Comparison of ENCODE assay signal across 1 cellular context in genomic region chr2:20196881-20197204, GRCh38.
TF ChIP-seq lines count a peak whose summit lies in the region.

No MANE protein-coding gene starts in this region.

TF ChIP-seq in HepG2, 621 proteins besides CTCF, POLR2A, EP300 and RAD21:
- no peak for TF ChIP-seq AFF4 (CRISPR knock-in tag; IDR thresholded peaks at IDR 0.05)
- TF ChIP-seq ZNF556 (CRISPR knock-in tag; IDR thresholded peaks at IDR 0.05; ENCODE audit: borderline replicate concordance): no peak
- peak; percentile 63; the same call in 1 of the 2 replicates for TF ChIP-seq ZBTB33 (CRISPR knock-in tag; IDR thresholded peaks at IDR 0.05)
- TF ChIP-seq RBM39 (IDR thresholded peaks at IDR 0.05; ENCODE audit: low read depth, low read length, poor library complexity, severe bottlenecking): no peak
- no peak for TF ChIP-seq JUNB (CRISPR knock-in tag; IDR thresholded peaks at IDR 0.05; ENCODE audit: borderline replicate concordance)
- TF ChIP-seq ZNF275 (CRISPR knock-in tag; IDR thresholded peaks at IDR 0.05; ENCODE audit: borderline replicate concordance): no peak
- 0 out of 2 replicates have a peak, but pooled peaks have one; percentile 3 for TF ChIP-seq HNRNPL (IDR thresholded peaks at IDR 0.05; ENCODE audit: low read depth, low read length)
- no peak for TF ChIP-seq HNRNPK (IDR thresholded peaks at IDR 0.05; ENCODE audit: low read depth, low read length, poor library complexity, severe bottlenecking)
- 0 out of 2 replicates have a peak, but pooled peaks have one; percentile 43 for TF ChIP-seq FOXO4 (CRISPR knock-in tag; conservative IDR thresholded peaks at IDR 0.05)
- no peak for TF ChIP-seq ZNF766 (CRISPR knock-in tag; IDR thresholded peaks at IDR 0.05; ENCODE audit: borderline replicate concordance)
- TF ChIP-seq TFDP1 (CRISPR knock-in tag; IDR thresholded peaks at IDR 0.05; ENCODE audit: borderline replicate concordance): no peak
- no peak for TF ChIP-seq RBAK (CRISPR knock-in tag; IDR thresholded peaks at IDR 0.05)
- no peak for TF ChIP-seq ZNF431 (CRISPR knock-in tag; IDR thresholded peaks at IDR 0.05; ENCODE audit: borderline replicate concordance, low read depth)
- no peak for TF ChIP-seq ZFP41 (CRISPR knock-in tag; IDR thresholded peaks at IDR 0.05; ENCODE audit: borderline replicate concordance)
- TF ChIP-seq ZNF124 (CRISPR knock-in tag; IDR thresholded peaks at IDR 0.05): no peak
- TF ChIP-seq NAIF1 (CRISPR knock-in tag; IDR thresholded peaks at IDR 0.05; ENCODE audit: borderline replicate concordance): no peak
- no peak for TF ChIP-seq CAMTA2 (CRISPR knock-in tag; IDR thresholded peaks at IDR 0.05; ENCODE audit: borderline replicate concordance)
- TF ChIP-seq ZBTB40 (IDR thresholded peaks at IDR 0.05): no peak
- TF ChIP-seq ZBTB40 (CRISPR knock-in tag; IDR thresholded peaks at IDR 0.05): no peak
- TF ChIP-seq SETDB1 (CRISPR knock-in tag; IDR thresholded peaks at IDR 0.05; ENCODE audit: borderline replicate concordance): no peak
- no peak for TF ChIP-seq ZEB1 (IDR thresholded peaks at IDR 0.05; ENCODE audit: insufficient replicate concordance, low read depth)
- no peak for TF ChIP-seq THAP9 (CRISPR knock-in tag; IDR thresholded peaks at IDR 0.05; ENCODE audit: borderline replicate concordance)
- TF ChIP-seq NFE2L2 (IDR thresholded peaks at IDR 0.05; ENCODE audit: low read length): no peak
- TF ChIP-seq RXRA (CRISPR knock-in tag; IDR thresholded peaks at IDR 0.05): no peak
- no peak for TF ChIP-seq KAT7 (CRISPR knock-in tag; IDR thresholded peaks at IDR 0.05; ENCODE audit: borderline replicate concordance)
- TF ChIP-seq MZF1 (CRISPR knock-in tag; IDR thresholded peaks at IDR 0.05; ENCODE audit: borderline replicate concordance): no peak
- 0 out of 2 replicates have a peak, but pooled peaks have one; percentile 9 for TF ChIP-seq ZNF143 (CRISPR knock-in tag; IDR thresholded peaks at IDR 0.05)
- 0 out of 2 replicates have a peak, but pooled peaks have one; percentile 25 for TF ChIP-seq ZNF333 (CRISPR knock-in tag; IDR thresholded peaks at IDR 0.05; ENCODE audit: borderline replicate concordance)
- TF ChIP-seq TP53 (CRISPR knock-in tag; conservative IDR thresholded peaks at IDR 0.05): no peak
- no peak for TF ChIP-seq BORCS8-MEF2B (CRISPR knock-in tag; IDR thresholded peaks at IDR 0.05)
